Comparison of ENCODE assay signal across 11 cellular contexts in genomic region chr11:2099523-2100316, GRCh38. TPM values are rescaled to one million over a fixed set of nuclear protein-coding genes. Genes with fewer than 3 reads are reported as not detected.
DNase-seq lines count a peak whose midpoint lies in the region; ATAC-seq, FAIRE-seq and TF ChIP-seq lines count a peak whose summit lies in the region.
"Had no signal": no experiment of that assay in that cellular context is flagged by ENCODE, and none has a peak within 500 bp of the region (broad histone marks: within the 10 kb centered on the region; RNA-seq: fewer than 3 reads in every experiment).

No MANE protein-coding gene starts in this region.

- CTCF ChIA-PET in SK-N-SH (lab: Yijun Ruan, JAX): interaction anchor here (1.1 to 3.0 kb wide), 4 partner anchors 21 to 52 kb away, joined by 3 to 18 read pairs (median 6); no protein-coding TSS in a partner anchor

- no peak overlapping the region for H2AFZ ChIP-seq in SK-N-SH (ENCODE audit: low read depth)

- no peak for TF ChIP-seq RAD21 in SK-N-SH (IDR thresholded peaks at IDR 0.05; ENCODE audit: low read length)

- H3K79me2 ChIP-seq in SK-N-SH (ENCODE audit: insufficient read depth): no peaks in the 10 kb centered on the region

- H3K9me2 ChIP-seq in SK-N-SH: no peaks in the 10 kb centered on the region

- H3K27ac ChIP-seq in SK-N-SH (ENCODE audit: low read depth in 2 of 2, low read length in 1 of 2) (peak overlapping the region in 1 of 2 experiments; percentile 58; a peak in 1 of 4 replicates), SJCRH30 (peak overlapping the region; percentile 40; the same call in 1 of the 2 replicates), small intestine (ENCODE audit: low read depth in 1 of 2, low read length in 1 of 2) (no peak overlapping the region)

- H3K4me3 ChIP-seq in SK-N-SH (ENCODE audit: low read depth in 2 of 2, low read length in 1 of 2) (no peak overlapping the region), SJCRH30 (no peak overlapping the region), small intestine (ENCODE audit: low read depth in 1 of 2, low read length in 2 of 2) (no peak overlapping the region)

- no peaks in the 10 kb centered on the region for H4K20me1 ChIP-seq in SK-N-SH (ENCODE audit: insufficient read depth)

- H3K4me2 ChIP-seq in SK-N-SH: no peak overlapping the region

- no peaks in the 10 kb centered on the region for H3K36me3 ChIP-seq in SK-N-SH (replicated peaks in 1 of 2; ENCODE audit: control insufficient read depth in 1 of 2, insufficient read depth in 2 of 2, low read length in 1 of 2)
- no peaks in the 10 kb centered on the region for H3K36me3 ChIP-seq in SJCRH30
- H3K36me3 ChIP-seq in small intestine (ENCODE audit: control insufficient read depth in 2 of 2, insufficient read depth in 2 of 2, low read length in 2 of 2): no peaks in the 10 kb centered on the region

- H3K9me3 ChIP-seq in SK-N-SH (no peaks in the 10 kb centered on the region), SJCRH30 (replicated peaks) (no peaks in the 10 kb centered on the region), small intestine (ENCODE audit: control insufficient read depth, low read depth) (no peaks in the 10 kb centered on the region)

- no peak overlapping the region for H3K9ac ChIP-seq in SK-N-SH

- POLR2A ChIA-PET in SK-N-SH (lab: Yijun Ruan, JAX): interaction anchor here (1.2 kb wide), 1 partner anchor 41 kb away, joined by 5 read pairs; no protein-coding TSS in a partner anchor

- peaks cover 0 to 27% of the 10 kb centered on the region in 2 experiments; a peak in 1 of 4 replicates for H3K4me1 ChIP-seq in SK-N-SH (ENCODE audit: control insufficient read depth in 1 of 2, insufficient read depth in 2 of 2, low read depth in 1 of 2, low read length in 1 of 2)
- peaks cover 39% of the 10 kb centered on the region for H3K4me1 ChIP-seq in SJCRH30
- no peaks in the 10 kb centered on the region for H3K4me1 ChIP-seq in small intestine (ENCODE audit: control insufficient read depth in 2 of 2, insufficient read depth in 1 of 2, low read depth in 1 of 2, low read length in 1 of 2)

- no peak for TF ChIP-seq CTCF in SK-N-SH (IDR thresholded peaks at IDR 0.05)

- TF ChIP-seq EP300 in SK-N-SH (IDR thresholded peaks at IDR 0.05; ENCODE audit: borderline replicate concordance in 1 of 2, low read depth in 1 of 2, low read length in 1 of 2): no peak

- DNase-seq in SK-N-SH (peak; percentile 85), SJCRH30 (peak; percentile 77 to 85), islet precursor cell (peak; percentile 54), small intestine (peak; percentile 33), frontal cortex (ENCODE audit: low spot score in 2 of 2) (no peak), NCI-H187 treated with DMSO at 0.1 percent for 48 hours (lab: John Stamatoyannopoulos, UW) (no peak)
- DNase-seq: NCI-H510A had no signal

- no peaks in the 10 kb centered on the region for H3K27me3 ChIP-seq in SK-N-SH (ENCODE audit: insufficient read depth)
- no peaks in the 10 kb centered on the region for H3K27me3 ChIP-seq in SJCRH30
- H3K27me3 ChIP-seq in small intestine (ENCODE audit: control insufficient read depth in 2 of 2, insufficient read depth in 2 of 2, low read length in 2 of 2): no peaks in the 10 kb centered on the region

- WGBS in SK-N-SH (ENCODE audit: low lambda C conversion rate): 57% methylated on average over 15 of the region's 20 CpGs
- WGBS in small intestine, 3 donors: 25 to 60% (median 31%) methylated on average over 13 to 20 of the region's 20 CpGs

- no peaks in the 10 kb centered on the region for H3F3A ChIP-seq in SK-N-SH (replicated peaks; ENCODE audit: insufficient read depth)

- FAIRE-seq in small intestine (lab: Jason Lieb, UNC) (no peak), frontal cortex (lab: Jason Lieb, UNC) (no peak)
- FAIRE-seq: astrocyte had no signal

- ATAC-seq in SK-N-SH treated with all-trans-retinoic acid at 6 μM for 48 hours (no peak), HG02973 (IDR thresholded peaks at IDR 0.05; ENCODE audit: unreplicated experiment) (no peak)
- ATAC-seq: activated CD4-positive, CD25-positive, alpha-beta regulatory T cell treated with anti-CD3 and anti-CD28 coated beads, Interleukin-2, amount 50 U/mL, for 24 hours had no signal

TF ChIP-seq in SK-N-SH, 30 proteins besides CTCF, POLR2A, EP300 and RAD21:
- TF ChIP-seq CHD2 (IDR thresholded peaks at IDR 0.05; ENCODE audit: low read length, partially characterized antibody): peak; percentile 78
- no peak for TF ChIP-seq POLR2AphosphoS5 (IDR thresholded peaks at IDR 0.05; ENCODE audit: low read depth, low read length)
TF ChIP-seq in SK-N-SH: peak in this region for 1.

TF ChIP-seq in SK-N-SH treated with all-trans-retinoic acid at 6 μM for 48 hours, 23 proteins besides CTCF, POLR2A, EP300 and RAD21:
- TF ChIP-seq ESRRG (CRISPR knock-in tag; IDR thresholded peaks at IDR 0.05) (no peak), RARB (CRISPR knock-in tag; IDR thresholded peaks at IDR 0.05) (no peak), ZNF565 (CRISPR knock-in tag; conservative IDR thresholded peaks at IDR 0.05; ENCODE audit: low read depth) (no peak), ZNF70 (CRISPR knock-in tag; IDR thresholded peaks at IDR 0.05) (no peak), TCF4 (CRISPR knock-in tag; IDR thresholded peaks at IDR 0.05; ENCODE audit: borderline replicate concordance) (no peak), ZNF8 (CRISPR knock-in tag; IDR thresholded peaks at IDR 0.05) (no peak), ZFP30 (CRISPR knock-in tag; IDR thresholded peaks at IDR 0.05) (no peak), OSR1 (CRISPR knock-in tag; IDR thresholded peaks at IDR 0.05) (no peak)

RNA-seq across cellular contexts. Expression of gene IGF2, which starts 39.5 kb away (rescaled TPM):
- polyA plus RNA-seq in SK-N-SH (2012; rRNA removed): 0.05 TPM in 1 of 2 replicates, not detected in the other
- 0.03 and 0.04 TPM in 2 replicates for polyA plus RNA-seq in SK-N-SH (2012; cell fraction: cytosol; rRNA removed)
- not detected in 2 replicates for polyA plus RNA-seq in SK-N-SH (2012; cell fraction: nucleus; rRNA removed)
- total RNA-seq in SJCRH30 (2014; rRNA removed; shearing (Covaris generic)): 513 and 574 TPM in 2 replicates
- polyA plus RNA-seq in small intestine: 10 to 100 TPM in 1 of 3 donors, under 1 TPM in 2; 0.45 to 20.4 (median 0.81) TPM
- 19.6 TPM for total RNA-seq in frontal cortex

Comparison
In these comparisons a context has a peak if more than half of its experiments do, and no peak if none do; other contexts are left out.
1. DNase-seq: peak in SK-N-SH (single experiment), SJCRH30 (2 of 2), islet precursor cell (single experiment) and small intestine (single experiment); none in frontal cortex (0 of 2) and NCI-H187 treated with DMSO at 0.1 percent for 48 hours (single experiment).
2. RNA of gene IGF2, which starts 39.5 kb away (total RNA-seq): 513 to 574 TPM in SJCRH30; 19.6 TPM in frontal cortex (single experiment); every median in the first group is over 10 times any median in the second.